ENCODE assay signal across 7 cellular contexts in genomic region chr14:92603309-92604257, GRCh38.
DNase-seq lines count a peak whose midpoint lies in the region; ATAC-seq and TF ChIP-seq lines count a peak whose summit lies in the region.

No MANE protein-coding gene starts in this region.

- in situ Hi-C loops in SK-MEL-5 (cut with HindIII; ENCODE audit: low pct_unique_long_range_greater_than_20kb, low sequenced_read_pairs): no loop called here

- H3K9me3 ChIP-seq in HEK293 (ENCODE audit: control insufficient read depth, insufficient read depth, low read depth, low read length) (no peaks in the 10 kb centered on the region), thyroid gland (no peaks in the 10 kb centered on the region)

- no peak for ATAC-seq in HG03571 (IDR thresholded peaks at IDR 0.05; ENCODE audit: unreplicated experiment)

- H3K4me1 ChIP-seq in HEK293 (ENCODE audit: control insufficient read depth, insufficient read depth, low read length): no peaks in the 10 kb centered on the region
- peaks cover 0 to 6% of the 10 kb centered on the region in 2 donors for H3K4me1 ChIP-seq in thyroid gland

- H3K4me3 ChIP-seq in HEK293 (ENCODE audit: low read depth, low read length) (no peak overlapping the region), cardiac fibroblast (replicated peaks in 1 of 2; ENCODE audit: low read depth in 2 of 2, low read length in 2 of 2) (no peak overlapping the region), thyroid gland (replicated peaks in 1 of 3) (no peak overlapping the region)

- CTCF ChIA-PET in HEK293 (lab: Yijun Ruan, JAX): interaction anchor here (0.5 to 1.3 kb wide), 6 partner anchors 10 to 308 kb away, joined by 3 to 6 read pairs (median 3); no protein-coding TSS in a partner anchor

- H3K36me3 ChIP-seq in HEK293 (ENCODE audit: control insufficient read depth in 2 of 2, insufficient read depth in 1 of 2, low read length in 2 of 2) (no peaks in the 10 kb centered on the region), thyroid gland (no peaks in the 10 kb centered on the region)

- TF ChIP-seq CTCF in HEK293 (tag by site-specific recombination; IDR thresholded peaks at IDR 0.05) (no peak), cardiac fibroblast (IDR thresholded peaks at IDR 0.05; ENCODE audit: low read depth, low read length) (peak; percentile 6), thyroid gland (IDR thresholded peaks at IDR 0.05) (peak in 2 of 6 experiments; percentile 13 to 24)

- intact Hi-C loops in thyroid gland (cut with DNase I): no loop called here

- DNase-seq in SK-MEL-5 (ENCODE audit: low read depth, low spot score) (peak; percentile 26), cardiac fibroblast (ENCODE audit: low read depth in 2 of 2) (peak; percentile 74 to 93), medulla oblongata (ENCODE audit: extremely low spot score) (peak; percentile 23), thyroid gland (peak; percentile 61 to 63), NCI-H128 (lab: John Stamatoyannopoulos, UW; ENCODE audit: unreplicated experiment) (no peak)

- TF ChIP-seq POLR2A in thyroid gland (IDR thresholded peaks at IDR 0.05): no peak

- POLR2A ChIA-PET in HEK293 (lab: Yijun Ruan, JAX): no interaction called here

- H3K27ac ChIP-seq in HEK293 (ENCODE audit: extremely low read depth, low read depth, low read length) (no peak overlapping the region), thyroid gland (no peak overlapping the region)

- H3K27me3 ChIP-seq in thyroid gland: no peaks in the 10 kb centered on the region

- 37 to 54% methylated on average over 9 to 12 of the region's 14 CpGs for WGBS in thyroid gland, 2 donors

TF ChIP-seq in HEK293, 187 proteins besides CTCF, POLR2A, EP300 and RAD21:
- TF ChIP-seq MYNN (tag by site-specific recombination; IDR thresholded peaks at IDR 0.05; ENCODE audit: borderline replicate concordance) (peak; percentile 52; the same call in 1 of the 2 replicates), ZBTB44 (tag by site-specific recombination; IDR thresholded peaks at IDR 0.05) (no peak), ZNF830 (tag by site-specific recombination; IDR thresholded peaks at IDR 0.05; ENCODE audit: low read depth) (no peak), ZSCAN16 (tag by site-specific recombination; IDR thresholded peaks at IDR 0.05) (no peak), EGR2 (tag by site-specific recombination; IDR thresholded peaks at IDR 0.05; ENCODE audit: low read depth) (no peak)
